26 cellular contexts compared by ENCODE assay signal in genomic region chr1:226920446-226920894, GRCh38. TPM values are rescaled to one million over a fixed set of nuclear protein-coding genes. Genes with fewer than 3 reads are reported as not detected.
A peak's percentile ranks its signal among the peaks of the same experiment; 100 is the strongest.
DNase-seq lines count a peak whose midpoint lies in the region; TF ChIP-seq lines count a peak whose summit lies in the region.
"Had no signal": no experiment of that assay in that cellular context is flagged by ENCODE, and none has a peak within 500 bp of the region (broad histone marks: within the 10 kb centered on the region; RNA-seq: fewer than 3 reads in every experiment).

No MANE protein-coding gene starts in this region.

- 40% methylated on average over 2 of the region's 2 CpGs for WGBS in liver

- peaks cover 16% of the 10 kb centered on the region for H3K36me3 Mint-ChIP-seq in activated T-helper 1 cell treated with anti-CD3 and anti-CD28 coated beads, Interleukin-12 subunit alpha, Interleukin-12 subunit beta, Interleukin-2, Interleukin-4 antibody, amounts not matched to agents 30 ng/mL and 10 ng/mL and 1 ng/mL, durations not matched to agents 14 hours and 24 hours and 36 hours (ENCODE audit: low read depth)
- H3K36me3 Mint-ChIP-seq: activated CD4-positive, alpha-beta memory T cell treated with anti-CD3 and anti-CD28 coated beads for 36 hours; CD14-positive monocyte; type B pancreatic cell had no signal

- DNase-seq in cardiac muscle cell (ENCODE audit: low read depth in 1 of 2, low spot score in 1 of 2): peak in 1 of 2 donors; percentile 8
- no peak for DNase-seq in activated CD4-positive, alpha-beta T cell treated with anti-CD3 and anti-CD28 coated beads for 48 hours
- DNase-seq in activated T-helper 1 cell treated with anti-CD3 and anti-CD28 coated beads, Interleukin-12 subunit alpha, Interleukin-12 subunit beta, Interleukin-2, Interleukin-4 antibody, amounts not matched to agents 30 ng/mL and 10 ng/mL and 1 ng/mL, durations not matched to agents 14 hours and 24 hours and 36 hours (ENCODE audit: low spot score): no peak
- no peak for DNase-seq in cortex of kidney (lab: John Stamatoyannopoulos, UW)
- DNase-seq in HK-2 (ENCODE audit: unreplicated experiment): no peak
- DNase-seq: activated CD4-positive, alpha-beta memory T cell treated with anti-CD3 and anti-CD28 coated beads for 36 hours; activated naive CD4-positive, alpha-beta T cell; activated T-cell treated with anti-CD3 and anti-CD28 coated beads, Interleukin-2, amount 50 U/mL, for 72 hours; DMS79; GDM1; GOT3; hypothalamus; mesendoderm; naive B cell; NCI-H1092 treated with DMSO at 0.1 percent for 48 hours; NCI-H187; NCI-H510A; RPMI8226; stimulated activated CD4-positive, alpha-beta T cell treated with anti-CD3 and anti-CD28 coated beads, Interleukin-15, amount 100 ng/mL, for 24 hours; stimulated activated CD4-positive, alpha-beta T cell treated with anti-CD3 and anti-CD28 coated beads, Interleukin-4, amount 100 ng/mL, for 4 hours had no signal

- H3K36me3 ChIP-seq in cardiac muscle cell (no peaks in the 10 kb centered on the region), liver (ENCODE audit: control insufficient read depth in 4 of 4, insufficient read depth in 3 of 4, low read depth in 1 of 4, low read length in 3 of 4) (no peaks in the 10 kb centered on the region), skeletal muscle tissue (ENCODE audit: control insufficient read depth in 3 of 3, insufficient read depth in 3 of 3, low read length in 3 of 3) (no peaks in the 10 kb centered on the region)

- intact Hi-C loops in activated T-helper 1 cell treated with anti-CD3 and anti-CD28 coated beads, Interleukin-12 subunit alpha, Interleukin-12 subunit beta, Interleukin-2, Interleukin-4 antibody, amounts not matched to agents 30 ng/mL and 10 ng/mL and 1 ng/mL, durations not matched to agents 14 hours and 24 hours and 36 hours (cut with micrococcal nuclease): no loop called here

- H3K4me1 ChIP-seq in cardiac muscle cell (ENCODE audit: low read depth) (peaks cover 9% of the 10 kb centered on the region), liver (ENCODE audit: control insufficient read depth in 4 of 4, insufficient read depth in 4 of 4, low read length in 3 of 4) (peaks cover 0 to 8% (median 6%) of the 10 kb centered on the region in 4 donors), skeletal muscle tissue (ENCODE audit: control insufficient read depth in 3 of 3, insufficient read depth in 3 of 3, low read length in 3 of 3) (peaks cover 13 to 23% (median 21%) of the 10 kb centered on the region in 3 donors)
- H3K4me1 ChIP-seq: gastroesophageal sphincter had no signal

- no peaks in the 10 kb centered on the region for H3K9me3 Mint-ChIP-seq in activated T-helper 1 cell treated with anti-CD3 and anti-CD28 coated beads, Interleukin-12 subunit alpha, Interleukin-12 subunit beta, Interleukin-2, Interleukin-4 antibody, amounts not matched to agents 30 ng/mL and 10 ng/mL and 1 ng/mL, durations not matched to agents 14 hours and 24 hours and 36 hours
- H3K9me3 Mint-ChIP-seq: activated CD4-positive, alpha-beta memory T cell treated with anti-CD3 and anti-CD28 coated beads for 36 hours; activated T-cell treated with anti-CD3 and anti-CD28 coated beads, Interleukin-2, amount 50 U/mL, for 72 hours; naive B cell; type B pancreatic cell had no signal

- H3K4me1 Mint-ChIP-seq in activated T-helper 1 cell treated with anti-CD3 and anti-CD28 coated beads, Interleukin-12 subunit alpha, Interleukin-12 subunit beta, Interleukin-2, Interleukin-4 antibody, amounts not matched to agents 30 ng/mL and 10 ng/mL and 1 ng/mL, durations not matched to agents 14 hours and 24 hours and 36 hours (ENCODE audit: low read depth): peaks cover 3% of the 10 kb centered on the region
- H3K4me1 Mint-ChIP-seq: CD14-positive monocyte, naive B cell had no signal

- no peaks in the 10 kb centered on the region for H3K27me3 Mint-ChIP-seq in activated T-helper 1 cell treated with anti-CD3 and anti-CD28 coated beads, Interleukin-12 subunit alpha, Interleukin-12 subunit beta, Interleukin-2, Interleukin-4 antibody, amounts not matched to agents 30 ng/mL and 10 ng/mL and 1 ng/mL, durations not matched to agents 14 hours and 24 hours and 36 hours (ENCODE audit: insufficient read depth)
- H3K27me3 Mint-ChIP-seq: activated CD4-positive, alpha-beta memory T cell treated with anti-CD3 and anti-CD28 coated beads for 36 hours; type B pancreatic cell had no signal

- H3K27ac ChIP-seq in VCaP (peak overlapping the region; percentile 14; the same call in 1 of the 2 replicates), cardiac muscle cell (peak overlapping the region; percentile 77), liver (ENCODE audit: low read depth in 1 of 2, low read length in 2 of 2) (no peak overlapping the region), skeletal muscle tissue (ENCODE audit: low read depth, low read length) (peak overlapping the region; percentile 91)
- H3K27ac ChIP-seq: gastroesophageal sphincter had no signal

- no peak overlapping the region for H3K27ac Mint-ChIP-seq in activated T-helper 1 cell treated with anti-CD3 and anti-CD28 coated beads, Interleukin-12 subunit alpha, Interleukin-12 subunit beta, Interleukin-2, Interleukin-4 antibody, amounts not matched to agents 30 ng/mL and 10 ng/mL and 1 ng/mL, durations not matched to agents 14 hours and 24 hours and 36 hours
- H3K27ac Mint-ChIP-seq: activated CD4-positive, alpha-beta memory T cell treated with anti-CD3 and anti-CD28 coated beads for 36 hours; activated T-cell treated with anti-CD3 and anti-CD28 coated beads, Interleukin-2, amount 50 U/mL, for 72 hours; CD14-positive monocyte; type B pancreatic cell had no signal

- H3K27me3 ChIP-seq in cardiac muscle cell (no peaks in the 10 kb centered on the region), liver (ENCODE audit: control insufficient read depth in 4 of 4, insufficient read depth in 4 of 4, low read length in 3 of 4) (no peaks in the 10 kb centered on the region), skeletal muscle tissue (ENCODE audit: control insufficient read depth in 3 of 3, insufficient read depth in 3 of 3, low read length in 3 of 3) (no peaks in the 10 kb centered on the region)
- H3K27me3 ChIP-seq: gastroesophageal sphincter had no signal

- no peak overlapping the region for H3K4me3 ChIP-seq in cardiac muscle cell
- no peak overlapping the region for H3K4me3 ChIP-seq in liver (ENCODE audit: low read depth in 1 of 3, low read length in 3 of 3)
- H3K4me3 ChIP-seq in skeletal muscle tissue (ENCODE audit: low read length in 3 of 3): peak overlapping the region in 1 of 3 donors; percentile 29
- H3K4me3 ChIP-seq: gastroesophageal sphincter had no signal

- no peak for TF ChIP-seq CTCF in VCaP (conservative IDR thresholded peaks at IDR 0.05)
- TF ChIP-seq CTCF in cardiac muscle cell (IDR thresholded peaks at IDR 0.05; ENCODE audit: low read depth, low read length): no peak
- no peak for TF ChIP-seq CTCF in liver (IDR thresholded peaks at IDR 0.05; ENCODE audit: low read depth, low read length, missing input control)

- H3K9ac ChIP-seq in liver (ENCODE audit: low read depth in 1 of 2, low read length in 2 of 2) (no peak overlapping the region), skeletal muscle tissue (ENCODE audit: low read depth in 1 of 3, low read length in 3 of 3) (peak overlapping the region; percentile 8 to 69 (median 68))

- H3K4me3 Mint-ChIP-seq in activated T-helper 1 cell treated with anti-CD3 and anti-CD28 coated beads, Interleukin-12 subunit alpha, Interleukin-12 subunit beta, Interleukin-2, Interleukin-4 antibody, amounts not matched to agents 30 ng/mL and 10 ng/mL and 1 ng/mL, durations not matched to agents 14 hours and 24 hours and 36 hours: no peak overlapping the region
- H3K4me3 Mint-ChIP-seq: activated CD4-positive, alpha-beta memory T cell treated with anti-CD3 and anti-CD28 coated beads for 36 hours; activated T-cell treated with anti-CD3 and anti-CD28 coated beads, Interleukin-2, amount 50 U/mL, for 72 hours; CD14-positive monocyte; naive B cell; type B pancreatic cell had no signal

- TF ChIP-seq RAD21 in liver (IDR thresholded peaks at IDR 0.05): no peak

- no peaks in the 10 kb centered on the region for H3K9me3 ChIP-seq in cardiac muscle cell (ENCODE audit: low read depth)
- no peaks in the 10 kb centered on the region for H3K9me3 ChIP-seq in liver (ENCODE audit: control insufficient read depth in 4 of 4, low read length in 3 of 4)
- H3K9me3 ChIP-seq in skeletal muscle tissue (ENCODE audit: control insufficient read depth in 3 of 3, low read length in 3 of 3): no peaks in the 10 kb centered on the region
- H3K9me3 ChIP-seq: gastroesophageal sphincter had no signal

TF ChIP-seq in liver, 16 proteins besides CTCF, POLR2A, EP300 and RAD21 (continues in another document):
- no peak for TF ChIP-seq EGR1 (IDR thresholded peaks at IDR 0.05; ENCODE audit: low read depth in 2 of 2)
- TF ChIP-seq HNF4G (IDR thresholded peaks at IDR 0.05): no peak
- TF ChIP-seq SP1 (IDR thresholded peaks at IDR 0.05): peak; percentile 11
- peak; percentile 4 to 36 for TF ChIP-seq RXRA (IDR thresholded peaks at IDR 0.05)

RNA-seq across cellular contexts. Expression of gene COQ8A, which starts 19.6 kb away (rescaled TPM):
- total RNA-seq in cardiac muscle cell: 34.7 and 59.7 TPM in 2 replicates
- polyA plus RNA-seq in cardiac muscle cell: 45.1 and 71.5 TPM in 2 replicates
- total RNA-seq in liver: 10 to 100 TPM; 24.4 to 57.1 TPM
- 10 to 100 TPM; 52.8 to 60.0 TPM for polyA plus RNA-seq in liver
- total RNA-seq in skeletal muscle tissue: 64.7 TPM
- 33.1 and 33.8 TPM in 2 replicates for total RNA-seq in activated T-helper 1 cell treated with anti-CD3 and anti-CD28 coated beads, Interleukin-12 subunit alpha, Interleukin-12 subunit beta, Interleukin-2, Interleukin-4 antibody, amounts not matched to agents 30 ng/mL and 10 ng/mL and 1 ng/mL, durations not matched to agents 14 hours and 24 hours and 36 hours

RNA-seq across cellular contexts. Expression of gene PSEN2, which starts 50.1 kb away (rescaled TPM):
- total RNA-seq in cardiac muscle cell (34.8 and 41.3 TPM in 2 replicates), liver (10 to 100 TPM in 1 of 2 donors, 1 to 10 TPM in 1; 6.9 to 19.0 TPM), skeletal muscle tissue (173 TPM)
- polyA plus RNA-seq in cardiac muscle cell (16.4 and 31.1 TPM in 2 replicates), liver (10 to 100 TPM in 1 of 2 donors, 1 to 10 TPM in 1; 9.8 to 11.7 TPM)
- 13.5 and 14.3 TPM in 2 replicates for total RNA-seq in activated T-helper 1 cell treated with anti-CD3 and anti-CD28 coated beads, Interleukin-12 subunit alpha, Interleukin-12 subunit beta, Interleukin-2, Interleukin-4 antibody, amounts not matched to agents 30 ng/mL and 10 ng/mL and 1 ng/mL, durations not matched to agents 14 hours and 24 hours and 36 hours

Comparison
In these comparisons a context has a peak if more than half of its experiments do, and no peak if none do; other contexts are left out.
1. H3K27ac ChIP-seq: peak in VCaP (single experiment), cardiac muscle cell (single experiment) and skeletal muscle tissue (single experiment); none in liver (0 of 2).
2. H3K9ac ChIP-seq: peak in skeletal muscle tissue (3 of 3); none in liver (0 of 2).